In the genomic region with DNA sequence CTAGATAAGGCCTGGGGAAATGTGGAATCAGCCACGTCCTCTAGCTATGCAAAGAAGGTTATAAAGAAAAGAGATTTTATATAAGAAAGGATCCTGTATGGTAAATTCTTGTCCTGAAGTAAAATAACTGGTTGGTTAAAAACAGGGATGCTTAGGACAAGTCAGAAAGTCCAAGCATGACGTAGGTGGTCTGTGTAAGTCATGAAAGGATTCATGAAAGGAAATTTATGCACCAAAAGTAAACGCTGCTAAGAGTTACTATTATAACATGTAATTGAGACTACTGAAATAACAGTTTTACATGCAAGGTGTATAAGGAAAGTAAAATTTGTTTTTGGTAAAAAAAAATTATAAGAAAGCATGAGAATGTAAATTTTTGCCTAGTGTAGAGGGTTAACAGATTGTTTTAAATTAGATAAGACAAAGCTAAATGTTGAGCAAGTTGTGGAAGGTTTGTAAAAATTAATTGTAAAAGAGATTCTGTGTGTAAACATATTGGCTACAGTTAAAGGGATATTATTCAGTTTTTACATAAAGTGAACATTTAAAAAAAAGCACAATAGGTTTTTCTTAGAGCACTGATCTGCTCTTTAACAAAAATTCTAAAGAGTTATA, we compare ENCODE assay signal across 14 cellular contexts. TPM values are rescaled to one million over a fixed set of nuclear protein-coding genes. Genes with fewer than 3 reads are reported as not detected.
DNase-seq lines count a peak whose midpoint lies in the region; ATAC-seq and TF ChIP-seq lines count a peak whose summit lies in the region.
"Had no signal": no experiment of that assay in that cellular context is flagged by ENCODE, and none has a peak within 500 bp of the region (broad histone marks: within the 10 kb centered on the region; RNA-seq: fewer than 3 reads in every experiment).

No MANE protein-coding gene starts in this region.

- H3K27me3 ChIP-seq in GM23338 (ENCODE audit: insufficient read depth), result no peaks in the 10 kb centered on the region
- H3K27me3 ChIP-seq in Panc1 (ENCODE audit: control insufficient read depth, insufficient read depth, low read length), result no peaks in the 10 kb centered on the region
- no peaks in the 10 kb centered on the region for H3K27me3 ChIP-seq in MM.1S (replicated peaks; ENCODE audit: insufficient read depth, low read length)
- no peaks in the 10 kb centered on the region for H3K27me3 ChIP-seq in dorsolateral prefrontal cortex

- DNase-seq in COLO668 (lab: John Stamatoyannopoulos, UW; ENCODE audit: unreplicated experiment) (peak; percentile 41), GM23338 (ENCODE audit: low spot score) (peak; percentile 59), Panc1 (ENCODE audit: low read depth, low spot score) (peak; percentile 2), fibroblast of pulmonary artery (ENCODE audit: low read depth) (peak; percentile 13), MM.1S (no peak), SKM-1 treated with dmso at 0.1 percent for 144 hours (lab: John Stamatoyannopoulos, UW; ENCODE audit: unreplicated experiment) (no peak), NCI-H446 treated with DMSO at 0.1 percent for 48 hours (lab: John Stamatoyannopoulos, UW) (no peak), dorsolateral prefrontal cortex (no peak)
- DNase-seq: activated CD4-positive, alpha-beta T cell treated with anti-CD3 and anti-CD28 coated beads for 1 hour; effector CD8-positive, alpha-beta T cell; head of caudate nucleus; NCI-H187 treated with DMSO at 0.1 percent for 48 hours had no signal

- ATAC-seq in GM23338, result no peak
- no peak for ATAC-seq in Panc1
- ATAC-seq: left lobe of liver; natural killer cell treated with Interleukin-12 subunit alpha and Interleukin-12 subunit beta and Interleukin-15 and Interleukin-18, amount 100 ng/mL, for 72 hours had no signal

- 0 out of 2 replicates have a peak, but pooled peaks cover 1% of the 10 kb centered on the region for H3K9me2 ChIP-seq in GM23338 (ENCODE audit: insufficient read depth)
- H3K9me2 ChIP-seq in MM.1S (replicated peaks; ENCODE audit: insufficient read depth, low read length), result no peaks in the 10 kb centered on the region

- BruUV-seq in Panc1 (replicated peaks; lab: Mats Ljungman, UMichigan), result no TSS peak

- no peaks in the 10 kb centered on the region for H3K79me2 ChIP-seq in GM23338 (replicated peaks; ENCODE audit: insufficient read depth)
- H3K79me2 ChIP-seq in MM.1S (ENCODE audit: low read length), result no peaks in the 10 kb centered on the region

- H2AFZ ChIP-seq in GM23338, result no peak overlapping the region
- no peak overlapping the region for H2AFZ ChIP-seq in MM.1S (ENCODE audit: low read length)

- H3K27me3 Mint-ChIP-seq in GM23338 (ENCODE audit: insufficient read depth, low read depth, poor library complexity), result peaks cover 9% of the 10 kb centered on the region
- H3K27me3 Mint-ChIP-seq: natural killer cell treated with Interleukin-12 subunit alpha and Interleukin-12 subunit beta and Interleukin-15 and Interleukin-18, amount 100 ng/mL, for 72 hours had no signal

- POLR2A ChIA-PET in Panc1 (lab: Charles Lee), result no interaction called here

- CTCF ChIA-PET in Panc1 (lab: Charles Lee), result no interaction called here

- no peak overlapping the region for H3K9ac ChIP-seq in MM.1S (ENCODE audit: low read length)

- H3K27ac ChIP-seq in GM23338 (ENCODE audit: low read depth) (no peak overlapping the region), Panc1 (ENCODE audit: low read length) (no peak overlapping the region), MM.1S (ENCODE audit: low read length) (no peak overlapping the region), dorsolateral prefrontal cortex (no peak overlapping the region)

- H3K27ac Mint-ChIP-seq in GM23338, result no peak overlapping the region
- H3K27ac Mint-ChIP-seq: natural killer cell treated with Interleukin-12 subunit alpha and Interleukin-12 subunit beta and Interleukin-15 and Interleukin-18, amount 100 ng/mL, for 72 hours had no signal

- no peak for TF ChIP-seq CTCF in GM23338 (conservative IDR thresholded peaks at IDR 0.05; ENCODE audit: low read depth in 2 of 2)
- TF ChIP-seq CTCF in Panc1 (IDR thresholded peaks at IDR 0.05), result no peak
- no peak for TF ChIP-seq CTCF in fibroblast of pulmonary artery (IDR thresholded peaks at IDR 0.05; ENCODE audit: low read length, missing control alignments)
- TF ChIP-seq CTCF in MM.1S (IDR thresholded peaks at IDR 0.05; ENCODE audit: low read length), result no peak
- no peak for TF ChIP-seq CTCF in dorsolateral prefrontal cortex (IDR thresholded peaks at IDR 0.05 in 54 of 56, conservative IDR thresholded peaks at IDR 0.05 in 2 of 56; ENCODE audit: low read depth in 1 of 56, partially characterized antibody in 56 of 56)

- peaks cover 72% of the 10 kb centered on the region for H3K9me3 Mint-ChIP-seq in GM23338

- H3K4me1 ChIP-seq in GM23338 (ENCODE audit: insufficient read depth) (no peaks in the 10 kb centered on the region), Panc1 (ENCODE audit: control insufficient read depth, insufficient read depth, low read length) (no peaks in the 10 kb centered on the region), MM.1S (ENCODE audit: low read length) (no peaks in the 10 kb centered on the region)

- H3K36me3 Mint-ChIP-seq in GM23338 (ENCODE audit: low read depth), result peaks cover 74% of the 10 kb centered on the region

- in situ Hi-C loops in Panc1 (cut with HindIII; ENCODE audit: low pct_unique_long_range_greater_than_20kb, low sequenced_read_pairs), result no loop called here

- no peaks in the 10 kb centered on the region for H3K4me1 Mint-ChIP-seq in GM23338

- H3K4me3 ChIP-seq in GM23338, result no peak overlapping the region
- H3K4me3 ChIP-seq in Panc1 (ENCODE audit: low read depth in 2 of 2, low read length in 2 of 2), result no peak overlapping the region
- no peak overlapping the region for H3K4me3 ChIP-seq in fibroblast of pulmonary artery (replicated peaks; ENCODE audit: low read depth, low read length)
- H3K4me3 ChIP-seq in MM.1S (ENCODE audit: low read length), result no peak overlapping the region
- no peak overlapping the region for H3K4me3 ChIP-seq in dorsolateral prefrontal cortex

- H3F3A ChIP-seq in GM23338 (replicated peaks; ENCODE audit: low read depth), result no peaks in the 10 kb centered on the region
- no peaks in the 10 kb centered on the region for H3F3A ChIP-seq in MM.1S (ENCODE audit: insufficient read depth, low read length)

- no peak overlapping the region for H3K4me3 Mint-ChIP-seq in GM23338
- H3K4me3 Mint-ChIP-seq: natural killer cell treated with Interleukin-12 subunit alpha and Interleukin-12 subunit beta and Interleukin-15 and Interleukin-18, amount 100 ng/mL, for 72 hours had no signal

- intact Hi-C loops in Panc1 (cut with micrococcal nuclease; ENCODE audit: unreplicated experiment), result no loop called here
- intact Hi-C loops in dorsolateral prefrontal cortex (cut with DNase I), result loop anchor here in 1 of 2 donors (10.0 kb wide), 1 partner anchor 109 kb away; the partner anchor contains the start of gene AK5

- H3K9me3 ChIP-seq in Panc1 (ENCODE audit: control insufficient read depth, insufficient read depth, low read depth, low read length) (peaks cover 31% of the 10 kb centered on the region), MM.1S (replicated peaks; ENCODE audit: insufficient read depth, low read length) (no peaks in the 10 kb centered on the region)

- H3K4me2 ChIP-seq in GM23338 (no peak overlapping the region), MM.1S (ENCODE audit: low read depth, low read length) (no peak overlapping the region)

- no peaks in the 10 kb centered on the region for H4K20me1 ChIP-seq in GM23338 (replicated peaks; ENCODE audit: insufficient read depth)
- no peaks in the 10 kb centered on the region for H4K20me1 ChIP-seq in MM.1S (ENCODE audit: insufficient read depth, low read length)

- H3K36me3 ChIP-seq in GM23338 (ENCODE audit: insufficient read depth) (peaks cover 38% of the 10 kb centered on the region), Panc1 (ENCODE audit: control insufficient read depth, insufficient read depth, low read length) (no peaks in the 10 kb centered on the region), MM.1S (replicated peaks; ENCODE audit: insufficient read depth, low read length) (no peaks in the 10 kb centered on the region)

TF ChIP-seq in GM23338, 12 proteins besides CTCF, POLR2A, EP300 and RAD21 (continues in another document):
- no peak for TF ChIP-seq POLR2AphosphoS5 (IDR thresholded peaks at IDR 0.05; ENCODE audit: low read depth)
- no peak for TF ChIP-seq ETS1 (IDR thresholded peaks at IDR 0.05)
- TF ChIP-seq ZNF331 (CRISPR knock-in tag; IDR thresholded peaks at IDR 0.05; ENCODE audit: low read depth), result no peak
- no peak for TF ChIP-seq EZH2phosphoT487 (IDR thresholded peaks at IDR 0.05; ENCODE audit: unreplicated experiment)
- no peak for TF ChIP-seq ZNF114 (CRISPR knock-in tag; IDR thresholded peaks at IDR 0.05)

RNA-seq across cellular contexts. Expression of gene PIGK, which starts 43.9 kb away (rescaled TPM):
- 20.8 and 26.4 TPM in 2 replicates for total RNA-seq in GM23338 (2014; rRNA removed; shearing (Covaris generic))
- 12.7 and 16.4 TPM in 2 replicates for polyA plus RNA-seq in GM23338 (2016; fragmentation: Nextera tagmentation; extraction: Ambion mirVana)
- total RNA-seq in Panc1 (2021; ENCODE audit: unreplicated experiment), result 26.8 TPM
- polyA plus RNA-seq in Panc1 (2012; ENCODE audit: insufficient read length), result 12.5 TPM
- total RNA-seq in dorsolateral prefrontal cortex, result 10 to 100 TPM; 15.2 to 61.9 (median 34.6) TPM

Comparison
In these comparisons a context has a peak if more than half of its experiments do, and no peak if none do; other contexts are left out.
1. DNase-seq: peak in COLO668 (single experiment), GM23338 (single experiment), Panc1 (single experiment) and fibroblast of pulmonary artery (single experiment); none in MM.1S (single experiment), SKM-1 treated with dmso at 0.1 percent for 144 hours (single experiment), NCI-H446 treated with DMSO at 0.1 percent for 48 hours (single experiment) and dorsolateral prefrontal cortex (0 of 10).